ENCODE assay signal across 8 cellular contexts in the genomic region with DNA sequence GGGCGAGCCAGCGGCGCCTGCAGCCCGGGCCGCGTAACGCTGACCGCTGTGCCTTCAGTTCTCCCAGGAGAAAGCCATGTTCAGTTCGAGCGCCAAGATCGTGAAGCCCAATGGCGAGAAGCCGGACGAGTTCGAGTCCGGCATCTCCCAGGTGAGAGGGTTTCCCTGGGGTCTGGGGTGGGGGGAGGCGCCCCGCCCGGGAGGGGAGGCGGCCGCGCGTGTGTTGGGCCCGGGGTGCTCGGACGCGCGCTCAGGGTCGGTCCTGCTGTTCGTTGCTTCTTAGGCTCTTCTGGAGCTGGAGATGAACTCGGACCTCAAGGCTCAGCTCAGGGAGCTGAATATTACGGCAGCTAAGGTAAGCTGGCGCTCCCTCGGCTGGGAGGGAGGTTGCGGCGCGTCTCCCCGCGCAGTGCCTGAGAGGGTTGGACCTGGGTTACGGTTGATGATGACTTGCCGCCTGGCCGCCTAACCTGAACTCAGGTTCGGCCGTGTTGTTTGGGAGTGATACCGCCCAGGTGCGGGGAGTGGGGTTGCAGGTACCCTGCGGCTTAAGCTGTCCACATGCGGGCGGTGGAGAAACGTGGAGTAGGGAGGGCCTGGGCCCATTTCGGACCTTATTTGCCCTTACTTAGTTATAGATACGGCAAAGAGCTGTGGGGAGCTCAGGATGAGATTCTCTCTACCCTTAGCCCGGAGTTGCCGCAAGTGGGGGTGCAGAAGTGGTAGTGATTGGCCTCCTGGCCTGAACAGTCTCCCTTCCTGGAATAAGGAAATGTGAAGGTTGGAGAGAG. TPM values are rescaled to one million over a fixed set of nuclear protein-coding genes. Genes with fewer than 3 reads are reported as not detected.
A peak's percentile ranks its signal among the peaks of the same experiment; 100 is the strongest.
DNase-seq lines count a peak whose midpoint lies in the region; ATAC-seq and TF ChIP-seq lines count a peak whose summit lies in the region.

No MANE protein-coding gene starts in this region.

- peak overlapping the region; percentile 93 to 96 for H3K27ac Mint-ChIP-seq in T-cell

- peaks cover 33 to 49% (median 44%) of the 10 kb centered on the region in 4 donors for H3K36me3 ChIP-seq in stomach

- H3K27me3 ChIP-seq in stomach: no peaks in the 10 kb centered on the region

- DNase-seq in T-cell (peak in 26 of 34 experiments; percentile 7 to 47 (median 25)), cardiac fibroblast (ENCODE audit: low read depth in 2 of 2) (peak in 1 of 2 donors; percentile 22), lower leg skin (ENCODE audit: low spot score in 2 of 2) (peak in 1 of 2 donors; percentile 86), stomach (no peak), NCI-H1694 (lab: John Stamatoyannopoulos, UW) (no peak), cerebellar nuclear complex (lab: John Stamatoyannopoulos, UW) (no peak)

- no peaks in the 10 kb centered on the region for H3K27me3 Mint-ChIP-seq in T-cell

- peaks cover 45% of the 10 kb centered on the region for H3K36me3 Mint-ChIP-seq in T-cell

- peaks cover 25 to 59% (median 49%) of the 10 kb centered on the region in 4 donors for H3K4me1 ChIP-seq in stomach

- ATAC-seq in GM19023 (IDR thresholded peaks at IDR 0.05; ENCODE audit: unreplicated experiment) (peak; percentile 28), HG03025 (IDR thresholded peaks at IDR 0.05; ENCODE audit: low FRiP score, unreplicated experiment) (peak; percentile 31), T-cell (replicated peaks in 1 of 4) (peak; percentile 31 to 58 (median 46))

- POLR2A ChIA-PET in T-cell (lab: Charles Lee): interaction anchor here in 1 of 2 donors (1.6 kb wide), 1 partner anchor 17 kb away, joined by 4 read pairs; the partner anchor contains the start of gene RNASEH1

- 1 to 3% methylated on average over 21 to 50 of the region's 54 CpGs for WGBS in lower leg skin, 2 donors
- WGBS in stomach, 5 donors: 0 to 1% (median 0%) methylated on average over 26 to 54 of the region's 54 CpGs

- H3K9me3 ChIP-seq in stomach: no peaks in the 10 kb centered on the region

- peak overlapping the region; percentile 83 to 95 (median 92) for H3K27ac ChIP-seq in stomach

- H3K4me3 Mint-ChIP-seq in T-cell: peak overlapping the region; percentile 84 to 90 (median 86)

- H3K4me3 ChIP-seq in cardiac fibroblast (replicated peaks in 1 of 2; ENCODE audit: low read depth in 2 of 2, low read length in 2 of 2): peak overlapping the region; percentile 85 to 97
- peak overlapping the region; percentile 98 for H3K4me3 ChIP-seq in lower leg skin (ENCODE audit: low read depth, poor library complexity, severe bottlenecking)
- peak overlapping the region; percentile 84 to 93 (median 86) for H3K4me3 ChIP-seq in stomach

- peaks cover 45 to 52% (median 52%) of the 10 kb centered on the region in 3 donors for H3K4me1 Mint-ChIP-seq in T-cell

- no peak for TF ChIP-seq EP300 in stomach (IDR thresholded peaks at IDR 0.05)

- intact Hi-C loops in lower leg skin (cut with DNase I; ENCODE audit: low total_unique reads): no loop called here
- intact Hi-C loops in stomach (cut with DNase I; ENCODE audit: low total_unique reads): no loop called here

- CTCF ChIA-PET in T-cell (lab: Charles Lee): interaction anchor here in 1 of 2 donors (2.8 kb wide), 1 partner anchor 17 kb away, joined by 10 read pairs; the partner anchor contains the start of gene RNASEH1

- H3K9me3 Mint-ChIP-seq in T-cell: no peaks in the 10 kb centered on the region

- TF ChIP-seq POLR2A in lower leg skin (IDR thresholded peaks at IDR 0.05) (no peak), stomach (IDR thresholded peaks at IDR 0.05) (no peak)

- TF ChIP-seq CTCF in cardiac fibroblast (IDR thresholded peaks at IDR 0.05; ENCODE audit: low read depth, low read length) (no peak), lower leg skin (IDR thresholded peaks at IDR 0.05) (no peak), stomach (IDR thresholded peaks at IDR 0.05) (no peak)

RNA-seq across cellular contexts. Expression of gene RPS7, which starts 0.7 kb away (rescaled TPM):
- total RNA-seq in T-cell: 1,000 to 10,000 TPM; 1,490 to 1,765 (median 1,631) TPM
- total RNA-seq in lower leg skin: 1,000 to 10,000 TPM; 1,759 to 5,685 (median 2,637) TPM
- total RNA-seq in stomach: 1,000 to 10,000 TPM; 1,571 to 2,461 (median 2,078) TPM
- polyA plus RNA-seq in stomach: 1,000 to 10,000 TPM; 3,068 to 4,006 (median 3,110) TPM

RNA-seq across cellular contexts. Expression of gene RNASEH1, which starts 17.6 kb away (rescaled TPM):
- 10 to 100 TPM; 24.1 to 28.4 (median 25.2) TPM for total RNA-seq in T-cell
- total RNA-seq in lower leg skin: 10 to 100 TPM; 10.7 to 17.1 (median 14.4) TPM
- total RNA-seq in stomach: 10 to 100 TPM in 3 of 5 donors, 1 to 10 TPM in 2; 1.7 to 32.1 (median 13.6) TPM
- 10 to 100 TPM in 1 of 3 donors, 1 to 10 TPM in 2; 4.6 to 13.9 (median 7.9) TPM for polyA plus RNA-seq in stomach

RNA-seq across cellular contexts. Expression of gene COLEC11, which starts 19.2 kb away (rescaled TPM):
- total RNA-seq in T-cell: 1 to 10 TPM in 1 of 5 donors, under 1 TPM in 1, not detected in 3; 0.35 to 1.8 TPM
- total RNA-seq in lower leg skin: under 1 TPM in 3 of 4 donors, not detected in 1; 0.34 to 0.84 (median 0.59) TPM
- total RNA-seq in stomach: 1 to 10 TPM in 2 of 5 donors, not detected in 3; 2.0 to 4.5 TPM
- polyA plus RNA-seq in stomach: 1 to 10 TPM; 2.1 to 9.9 (median 3.3) TPM

RNA-seq across cellular contexts. Expression of gene ADI1, which starts 56.4 kb away (rescaled TPM):
- total RNA-seq in T-cell (10 to 100 TPM; 20.9 to 29.0 (median 28.3) TPM), lower leg skin (10 to 100 TPM; 29.1 to 55.5 (median 44.1) TPM), stomach (10 to 100 TPM; 25.1 to 67.7 (median 56.2) TPM)
- polyA plus RNA-seq in stomach: 100 to 1,000 TPM in 2 of 3 donors, 10 to 100 TPM in 1; 78.3 to 124 (median 110) TPM

Comparison
In these comparisons a context has a peak if more than half of its experiments do, and no peak if none do; other contexts are left out.
1. DNase-seq: peak in T-cell (26 of 34); none in stomach (single experiment), NCI-H1694 (single experiment) and cerebellar nuclear complex (0 of 2).
2. Peak in every context shown above with its lines, with median percentiles within 50 percentile points of each other: ATAC-seq and H3K4me3 ChIP-seq.